8 cellular contexts compared by ENCODE assay signal in genomic region chr1:6554907-6555778, GRCh38. TPM values are rescaled to one million over a fixed set of nuclear protein-coding genes. Genes with fewer than 3 reads are reported as not detected.
DNase-seq lines count a peak whose midpoint lies in the region; ATAC-seq, FAIRE-seq and TF ChIP-seq lines count a peak whose summit lies in the region.

Gene TAS1R1, plus strand, starts transcription at chr1:6555307. Its CDS starts 67 bp downstream, at chr1:6555374.

- TF ChIP-seq EP300 in A549 (IDR thresholded peaks at IDR 0.05): no peak
- no peak for TF ChIP-seq EP300 in HepG2 (IDR thresholded peaks at IDR 0.05; ENCODE audit: low read depth in 2 of 2, low read length in 2 of 2)
- no peak for TF ChIP-seq EP300 in HepG2 (CRISPR knock-in tag; IDR thresholded peaks at IDR 0.05; ENCODE audit: borderline replicate concordance)

- ATAC-seq in A549 (peak in 1 of 2 experiments; percentile 31; a peak in 3 of 6 replicates), HepG2 (peak; percentile 63), HG02610 (IDR thresholded peaks at IDR 0.05; ENCODE audit: unreplicated experiment) (no peak), GM18909 (IDR thresholded peaks at IDR 0.05; ENCODE audit: poor library complexity, unreplicated experiment) (no peak), GM19467 (IDR thresholded peaks at IDR 0.05; ENCODE audit: unreplicated experiment) (no peak)

- BruUV-seq in HepG2 (replicated peaks; lab: Mats Ljungman, UMichigan): no TSS peak

- CTCF ChIA-PET in A549 (lab: Yijun Ruan, JAX): interaction anchor here (0.6 to 3.9 kb wide), 37 partner anchors 8 to 170 kb away, joined by 3 to 27 read pairs (median 4); partner anchors contain the start of genes PLEKHG5, THAP3 and ZBTB48
- CTCF ChIA-PET in HepG2 (lab: Yijun Ruan, JAX; ENCODE audit: low intra/inter-chr PET ratio, low total read pairs): interaction anchor here (0.8 to 1.5 kb wide), 4 partner anchors 46 to 146 kb away, joined by 3 to 11 read pairs (median 4); partner anchors contain the start of gene DNAJC11

- H4K20me1 ChIP-seq in HepG2 (ENCODE audit: insufficient read depth, low read length): peaks cover 5% of the 10 kb centered on the region; the same call in 1 of the 2 replicates

- no peaks in the 10 kb centered on the region for H3K27me3 ChIP-seq in HUES64 (ENCODE audit: insufficient read depth, low read length)
- H3K27me3 ChIP-seq in HepG2 (ENCODE audit: control insufficient read depth in 1 of 2, insufficient read depth in 2 of 2, low read length in 2 of 2): no peaks in the 10 kb centered on the region; a peak in 1 of 5 replicates

- no peak for DNase-seq in A549 (ENCODE audit: low read depth in 1 of 2, low spot score in 1 of 2)
- peak in 1 of 2 donors; percentile 17 for DNase-seq in cardiac fibroblast (ENCODE audit: low read depth in 2 of 2)
- DNase-seq in HepG2 (ENCODE audit: low spot score): no peak

- POLR2A ChIA-PET in A549 (lab: Yijun Ruan, JAX): interaction anchor here (1.1 kb wide), 2 partner anchors 25 to 80 kb away, joined by 3 to 4 read pairs; partner anchors contain the start of gene ZBTB48
- POLR2A ChIA-PET in HepG2 (lab: Yijun Ruan, JAX): interaction anchor here (0.6 to 3.8 kb wide), 9 partner anchors 17 to 70 kb away, joined by 3 to 38 read pairs (median 4); partner anchors contain the start of genes KLHL21, PLEKHG5, THAP3 and ZBTB48

- in situ Hi-C loops in HepG2 (cut with HindIII; ENCODE audit: extremely low pct_ligation_motif_present, low pct_unique_long_range_greater_than_20kb): no loop called here

- H3K9me3 ChIP-seq in A549 (no peaks in the 10 kb centered on the region), HUES64 (ENCODE audit: insufficient read depth, low read depth, low read length) (no peaks in the 10 kb centered on the region), HepG2 (ENCODE audit: low read length) (no peaks in the 10 kb centered on the region)

- H3K36me3 ChIP-seq in HUES64 (ENCODE audit: insufficient read depth, low read length) (peaks cover 12% of the 10 kb centered on the region), HepG2 (replicated peaks in 1 of 2; ENCODE audit: control insufficient read depth in 1 of 2, insufficient read depth in 2 of 2, low read length in 2 of 2) (peaks cover 3% of the 10 kb centered on the region in 2 experiments; a peak in 3 of 5 replicates)

- peaks cover 22% of the 10 kb centered on the region for H3K79me2 ChIP-seq in HepG2 (ENCODE audit: insufficient read depth, low read length)

- intact Hi-C loops in HepG2 (cut with micrococcal nuclease; ENCODE audit: unreplicated experiment): loop anchor here (1.0 to 5.0 kb wide), 2 partner anchors 24 to 92 kb away; partner anchors contain the start of gene ZBTB48

- H3K27ac ChIP-seq in A549 (peak within 1 kb of the TSS; percentile 90 to 99), HUES64 (ENCODE audit: low read depth, low read length) (peak within 1 kb of the TSS; percentile 76), HepG2 (ENCODE audit: extremely low read length, insufficient read depth, low read length) (peak within 1 kb of the TSS; percentile 64), temporal lobe (ENCODE audit: low read depth, low read length) (peak within 1 kb of the TSS; percentile 12)

- no peak for TF ChIP-seq POLR2A in A549 (IDR thresholded peaks at IDR 0.05; ENCODE audit: low read length)
- TF ChIP-seq POLR2A in HepG2 (IDR thresholded peaks at IDR 0.05; ENCODE audit: insufficient read depth in 1 of 2, low read depth in 2 of 2, low read length in 2 of 2): no peak

- peak within 1 kb of the TSS; percentile 71 for H2AFZ ChIP-seq in HepG2 (ENCODE audit: low read length)

- no peak for FAIRE-seq in A549 (lab: Jason Lieb, UNC)
- peak; percentile 36 for FAIRE-seq in HepG2 (lab: Jason Lieb, UNC)

- H3K9ac ChIP-seq in HUES64 (ENCODE audit: low read depth, low read length) (peak within 1 kb of the TSS; percentile 98), HepG2 (ENCODE audit: insufficient read depth, low read depth, low read length) (peak within 1 kb of the TSS; percentile 93)

- H3K4me2 ChIP-seq in A549 (peak within 1 kb of the TSS; percentile 80), HepG2 (ENCODE audit: low read depth, low read length) (peak within 1 kb of the TSS; percentile 100)

- TF ChIP-seq RAD21 in A549 (conservative IDR thresholded peaks at IDR 0.05 in 1 of 2, IDR thresholded peaks at IDR 0.05 in 1 of 2) (no peak), HepG2 (CRISPR knock-in tag; IDR thresholded peaks at IDR 0.05) (no peak)

- H3K4me3 ChIP-seq in A549 (peak within 1 kb of the TSS; percentile 96), HUES64 (ENCODE audit: low read length) (peak within 1 kb of the TSS; percentile 98), cardiac fibroblast (replicated peaks in 1 of 2; ENCODE audit: low read depth in 2 of 2, low read length in 2 of 2) (peak within 1 kb of the TSS; percentile 94 to 96), HepG2 (replicated peaks in 1 of 3; ENCODE audit: insufficient read depth in 1 of 3, low read depth in 2 of 3, low read length in 3 of 3) (peak within 1 kb of the TSS; percentile 93 to 98 (median 96))

- WGBS in A549 (ENCODE audit: missing lambda C conversion rate): 81% methylated on average over 16 of the region's 19 CpGs
- WGBS in HUES64: 92% methylated on average over 19 of the region's 19 CpGs
- 13% methylated on average over 10 of the region's 19 CpGs for WGBS in HepG2 (ENCODE audit: low lambda C conversion rate)

- H3K4me1 ChIP-seq in A549: peaks cover 7% of the 10 kb centered on the region; the same call in 2 of the 3 replicates
- peaks cover 4% of the 10 kb centered on the region for H3K4me1 ChIP-seq in HUES64 (ENCODE audit: insufficient read depth, low read length)
- H3K4me1 ChIP-seq in HepG2 (ENCODE audit: insufficient read depth, low read length): peaks cover 20% of the 10 kb centered on the region

- no peak for TF ChIP-seq CTCF in A549 (IDR thresholded peaks at IDR 0.05)
- no peak for TF ChIP-seq CTCF in cardiac fibroblast (IDR thresholded peaks at IDR 0.05; ENCODE audit: low read depth, low read length)
- TF ChIP-seq CTCF in HepG2 (CRISPR knock-in tag; IDR thresholded peaks at IDR 0.05): no peak

TF ChIP-seq in A549, 52 proteins besides CTCF, POLR2A, EP300 and RAD21 (continues in another document):
- no peak for TF ChIP-seq NR3C1 (IDR thresholded peaks at IDR 0.05)
- no peak for TF ChIP-seq JUN (IDR thresholded peaks at IDR 0.05)
- TF ChIP-seq NPAS2 (CRISPR knock-in tag; IDR thresholded peaks at IDR 0.05; ENCODE audit: borderline replicate concordance): no peak
- TF ChIP-seq ATOH8 (CRISPR knock-in tag; IDR thresholded peaks at IDR 0.05; ENCODE audit: low read depth): no peak
- no peak for TF ChIP-seq MAFK (IDR thresholded peaks at IDR 0.05; ENCODE audit: partially characterized antibody)
- no peak for TF ChIP-seq SREBF2 (IDR thresholded peaks at IDR 0.05)

TF ChIP-seq in HepG2, 621 proteins besides CTCF, POLR2A, EP300 and RAD21 (continues in another document):
- no peak for TF ChIP-seq GABPA (IDR thresholded peaks at IDR 0.05; ENCODE audit: low read depth, low read length)
- TF ChIP-seq GABPA (CRISPR knock-in tag; IDR thresholded peaks at IDR 0.05; ENCODE audit: low read depth): 0 out of 2 replicates have a peak, but pooled peaks have one; percentile 12
- TF ChIP-seq HMG20A (CRISPR knock-in tag; IDR thresholded peaks at IDR 0.05; ENCODE audit: borderline replicate concordance): no peak
- TF ChIP-seq GABPB1 (CRISPR knock-in tag; IDR thresholded peaks at IDR 0.05): peak; percentile 31; the same call in 1 of the 2 replicates
- peak; percentile 49; the same call in 1 of the 2 replicates for TF ChIP-seq ZNF605 (CRISPR knock-in tag; IDR thresholded peaks at IDR 0.05)
- 0 out of 2 replicates have a peak, but pooled peaks have one; percentile 7 for TF ChIP-seq GZF1 (CRISPR knock-in tag; IDR thresholded peaks at IDR 0.05)
- TF ChIP-seq TSC22D2 (CRISPR knock-in tag; IDR thresholded peaks at IDR 0.05; ENCODE audit: borderline replicate concordance): no peak
- TF ChIP-seq ZNF563 (CRISPR knock-in tag; IDR thresholded peaks at IDR 0.05): no peak
- peak; percentile 54; the same call in 1 of the 2 replicates for TF ChIP-seq PHF8 (CRISPR knock-in tag; IDR thresholded peaks at IDR 0.05)
- 0 out of 2 replicates have a peak, but pooled peaks have one; percentile 36 for TF ChIP-seq ZBTB7A (CRISPR knock-in tag; IDR thresholded peaks at IDR 0.05)
- no peak for TF ChIP-seq NFKBIZ (CRISPR knock-in tag; IDR thresholded peaks at IDR 0.05)

RNA-seq across cellular contexts. Expression of gene TAS1R1, which starts in this region (rescaled TPM):
- polyA plus RNA-seq in A549 (2011; rRNA removed) (not detected in 2 replicates), A549 (2017; fragmentation: RNase III; extraction: RNeasy Plus Mini Kit Qiagen cat#74134 plus additional on column Dnase treatment) (0.04 TPM in 1 of 3 replicates, not detected in the others), HepG2 (2011; rRNA removed) (1.6 and 1.9 TPM in 2 replicates)
- 0.03 TPM in 1 of 2 replicates, not detected in the other for polyA plus RNA-seq in A549 (2012; cell fraction: cytosol; rRNA removed)
- 0.02 and 0.07 TPM in 2 replicates for polyA plus RNA-seq in A549 (2012; cell fraction: nucleus; rRNA removed)
- polyA minus RNA-seq in A549 (2011; rRNA and poly(A)+ RNA removed): not detected in 2 replicates
- not detected for polyA plus RNA-seq in HUES64 (2013, experiment 1 of 2)
- polyA plus RNA-seq in HUES64 (2013, experiment 2 of 2): not detected
- total RNA-seq in HepG2 (2016; rRNA removed; fragmentation: Illumina TruSeq; extraction: Trizol) (0.98 and 1.4 TPM in 2 replicates), temporal lobe (not detected)
- total RNA-seq in HepG2 (2016; cell fraction: cytosol; rRNA removed; fragmentation: Illumina TruSeq; extraction: Trizol; ENCODE audit: low read depth): 0.26 and 0.30 TPM in 2 replicates
- 1.4 and 1.7 TPM in 2 replicates for total RNA-seq in HepG2 (2016; cell fraction: insoluble cytoplasmic fraction; rRNA removed; fragmentation: Illumina TruSeq; extraction: Trizol)
- total RNA-seq in HepG2 (2016; cell fraction: membrane; rRNA removed; fragmentation: Illumina TruSeq; extraction: Trizol): 1.1 and 2.0 TPM in 2 replicates
- 1.1 TPM in 2 replicates for total RNA-seq in HepG2 (2016; cell fraction: nucleus; rRNA removed; fragmentation: Illumina TruSeq; extraction: Trizol)
- polyA plus RNA-seq in HepG2 (2011; cell fraction: cytosol; rRNA removed): 1.8 and 2.4 TPM in 2 replicates
- polyA plus RNA-seq in HepG2 (2011; cell fraction: nucleus; rRNA removed): 0.93 and 1.9 TPM in 2 replicates
- 0.30 and 0.32 TPM in 2 replicates for polyA plus RNA-seq in HepG2 (2012)
- polyA plus RNA-seq in HepG2 (2016; cell fraction: cytosol; fragmentation: Illumina TruSeq; extraction: Trizol; ENCODE audit: low read depth): 0.71 and 0.72 TPM in 2 replicates
- 0.81 and 1.2 TPM in 2 replicates for polyA plus RNA-seq in HepG2 (2016; cell fraction: insoluble cytoplasmic fraction; fragmentation: Illumina TruSeq; extraction: Trizol; ENCODE audit: low read depth)
- 1.2 TPM in 2 replicates for polyA plus RNA-seq in HepG2 (2016; cell fraction: membrane; fragmentation: Illumina TruSeq; extraction: Trizol; ENCODE audit: low read depth)
- 1.9 and 2.5 TPM in 2 replicates for polyA plus RNA-seq in HepG2 (2016; cell fraction: nucleus; fragmentation: Illumina TruSeq; extraction: Trizol; ENCODE audit: insufficient read depth, low read depth)
- polyA minus RNA-seq in HepG2 (2011; rRNA and poly(A)+ RNA removed; ENCODE audit: low replicate concordance): 0.09 and 5.5 TPM in 2 replicates
- 0.79 and 1.3 TPM in 2 replicates for polyA minus RNA-seq in HepG2 (2011; cell fraction: cytosol; rRNA and poly(A)+ RNA removed)
- polyA minus RNA-seq in HepG2 (2011; cell fraction: nucleus; rRNA and poly(A)+ RNA removed): 0.26 and 1.2 TPM in 2 replicates

Comparison
In these comparisons a context has a peak if more than half of its experiments do, and no peak if none do; other contexts are left out.
1. H3K27ac ChIP-seq: peak in every context shown above with its lines; median percentile 94 in A549; 76 in HUES64; 64 in HepG2; 12 in temporal lobe.
2. Of the 38 proteins assayed by ChIP-seq in both HepG2 and A549: peak only in HepG2: MAX and PHF8; only in A549: none; in both: none; in neither: 34; mixed calls (peak in some experiments, not most) for 2.